1 cellular context compared by ENCODE assay signal in the genomic region with DNA sequence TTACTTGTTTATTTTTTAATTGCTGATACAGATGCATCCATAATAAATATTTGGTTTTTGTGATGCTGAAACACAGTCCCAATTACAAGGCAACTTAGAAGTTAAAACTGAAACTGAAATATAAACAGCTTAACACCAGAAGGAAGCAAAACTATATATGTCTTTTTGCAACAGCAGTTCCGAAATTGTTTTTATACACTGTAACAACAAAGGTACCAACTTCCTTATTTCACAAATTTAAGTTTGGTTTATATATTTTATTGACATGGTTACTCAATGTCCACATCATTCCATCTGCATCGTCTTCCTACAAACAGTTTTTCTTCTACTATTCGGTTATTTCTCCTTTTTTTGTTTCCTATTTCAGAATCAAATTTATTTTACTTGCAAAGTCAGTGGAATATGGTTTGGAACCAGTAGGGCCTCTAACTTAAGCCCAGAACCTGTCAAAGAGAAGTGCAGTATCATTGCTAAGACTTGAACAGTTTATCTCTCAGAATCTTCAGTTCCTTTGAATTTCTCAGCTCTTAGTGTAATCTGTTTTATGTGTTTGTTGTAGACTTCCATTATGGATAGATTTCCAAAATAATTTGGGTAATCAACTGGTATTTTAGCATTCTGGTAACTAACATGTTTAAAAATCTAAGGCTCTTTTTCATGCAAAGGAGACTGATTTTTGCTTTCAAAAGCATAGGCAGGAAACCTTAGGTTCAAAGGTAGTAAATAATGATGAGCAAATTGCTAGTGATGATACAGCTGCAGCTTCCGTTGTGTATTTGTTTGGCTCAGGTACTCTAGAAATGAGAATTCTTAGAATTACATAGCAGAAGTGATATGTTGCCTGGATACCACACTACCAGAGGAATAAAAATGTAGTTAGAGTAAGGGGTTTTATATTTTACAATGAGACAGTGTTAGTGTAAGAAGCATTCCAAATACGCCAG.
TF ChIP-seq lines count a peak whose summit lies in the region.

No MANE protein-coding gene starts in this region.

TF ChIP-seq in K562, 482 proteins besides CTCF, POLR2A, EP300 and RAD21 (continued from another document):
- TF ChIP-seq, protein P1, sequence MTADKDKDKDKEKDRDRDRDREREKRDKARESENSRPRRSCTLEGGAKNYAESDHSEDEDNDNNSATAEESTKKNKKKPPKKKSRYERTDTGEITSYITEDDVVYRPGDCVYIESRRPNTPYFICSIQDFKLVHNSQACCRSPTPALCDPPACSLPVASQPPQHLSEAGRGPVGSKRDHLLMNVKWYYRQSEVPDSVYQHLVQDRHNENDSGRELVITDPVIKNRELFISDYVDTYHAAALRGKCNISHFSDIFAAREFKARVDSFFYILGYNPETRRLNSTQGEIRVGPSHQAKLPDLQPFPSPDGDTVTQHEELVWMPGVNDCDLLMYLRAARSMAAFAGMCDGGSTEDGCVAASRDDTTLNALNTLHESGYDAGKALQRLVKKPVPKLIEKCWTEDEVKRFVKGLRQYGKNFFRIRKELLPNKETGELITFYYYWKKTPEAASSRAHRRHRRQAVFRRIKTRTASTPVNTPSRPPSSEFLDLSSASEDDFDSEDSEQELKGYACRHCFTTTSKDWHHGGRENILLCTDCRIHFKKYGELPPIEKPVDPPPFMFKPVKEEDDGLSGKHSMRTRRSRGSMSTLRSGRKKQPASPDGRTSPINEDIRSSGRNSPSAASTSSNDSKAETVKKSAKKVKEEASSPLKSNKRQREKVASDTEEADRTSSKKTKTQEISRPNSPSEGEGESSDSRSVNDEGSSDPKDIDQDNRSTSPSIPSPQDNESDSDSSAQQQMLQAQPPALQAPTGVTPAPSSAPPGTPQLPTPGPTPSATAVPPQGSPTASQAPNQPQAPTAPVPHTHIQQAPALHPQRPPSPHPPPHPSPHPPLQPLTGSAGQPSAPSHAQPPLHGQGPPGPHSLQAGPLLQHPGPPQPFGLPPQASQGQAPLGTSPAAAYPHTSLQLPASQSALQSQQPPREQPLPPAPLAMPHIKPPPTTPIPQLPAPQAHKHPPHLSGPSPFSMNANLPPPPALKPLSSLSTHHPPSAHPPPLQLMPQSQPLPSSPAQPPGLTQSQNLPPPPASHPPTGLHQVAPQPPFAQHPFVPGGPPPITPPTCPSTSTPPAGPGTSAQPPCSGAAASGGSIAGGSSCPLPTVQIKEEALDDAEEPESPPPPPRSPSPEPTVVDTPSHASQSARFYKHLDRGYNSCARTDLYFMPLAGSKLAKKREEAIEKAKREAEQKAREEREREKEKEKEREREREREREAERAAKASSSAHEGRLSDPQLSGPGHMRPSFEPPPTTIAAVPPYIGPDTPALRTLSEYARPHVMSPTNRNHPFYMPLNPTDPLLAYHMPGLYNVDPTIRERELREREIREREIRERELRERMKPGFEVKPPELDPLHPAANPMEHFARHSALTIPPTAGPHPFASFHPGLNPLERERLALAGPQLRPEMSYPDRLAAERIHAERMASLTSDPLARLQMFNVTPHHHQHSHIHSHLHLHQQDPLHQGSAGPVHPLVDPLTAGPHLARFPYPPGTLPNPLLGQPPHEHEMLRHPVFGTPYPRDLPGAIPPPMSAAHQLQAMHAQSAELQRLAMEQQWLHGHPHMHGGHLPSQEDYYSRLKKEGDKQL (CRISPR knock-in tag; IDR thresholded peaks at IDR 0.05; ENCODE audit: borderline replicate concordance): no peak
- peak; percentile 39 for TF ChIP-seq NFE2 (IDR thresholded peaks at IDR 0.05; ENCODE audit: low read depth)
- TF ChIP-seq BMI1 (IDR thresholded peaks at IDR 0.05; ENCODE audit: low read length): no peak
